Comparison of ENCODE assay signal across 17 cellular contexts in genomic region chrX:118595501-118596042, GRCh38.
DNase-seq lines count a peak whose midpoint lies in the region; ATAC-seq lines count a peak whose summit lies in the region.
"Had no signal": no experiment of that assay in that cellular context is flagged by ENCODE, and none has a peak within 500 bp of the region (broad histone marks: within the 10 kb centered on the region; RNA-seq: fewer than 3 reads in every experiment).

No MANE protein-coding gene starts in this region.

- ATAC-seq in T-cell (replicated peaks in 1 of 4), result no peak
- ATAC-seq in naive B cell (ENCODE audit: low read depth in 2 of 2), result no peak
- no peak for ATAC-seq in HG03342 (IDR thresholded peaks at IDR 0.05; ENCODE audit: unreplicated experiment)
- no peak for ATAC-seq in HG03520 (IDR thresholded peaks at IDR 0.05; ENCODE audit: unreplicated experiment)
- ATAC-seq: body of pancreas, SK-N-SH treated with all-trans-retinoic acid at 6 μM for 48 hours, WTC11 had no signal

- H3K4me1 Mint-ChIP-seq in T-cell, result peaks cover 0 to 14% (median 8%) of the 10 kb centered on the region in 3 donors
- H3K4me1 Mint-ChIP-seq in naive B cell, result peaks cover 0 to 14% (median 12%) of the 10 kb centered on the region in 3 donors
- H3K4me1 Mint-ChIP-seq: endodermal cell had no signal

- H3K4me3 Mint-ChIP-seq in T-cell (no peak overlapping the region), naive B cell (no peak overlapping the region)
- H3K4me3 Mint-ChIP-seq: endodermal cell, nephron progenitor cell, WTC11 had no signal

- H3K36me3 Mint-ChIP-seq in T-cell (peaks cover 47% of the 10 kb centered on the region), naive B cell (peaks cover 9 to 24% of the 10 kb centered on the region in 2 donors)

- POLR2A ChIA-PET in T-cell (lab: Charles Lee), result no interaction called here

- DNase-seq in NCI-H2171 treated with DMSO at 0.1 percent for 48 hours (lab: John Stamatoyannopoulos, UW), result peak; percentile 9
- no peak for DNase-seq in NCI-H2171 (lab: John Stamatoyannopoulos, UW)
- peak; percentile 26 for DNase-seq in DMS79 treated with DMSO at 0.1 percent for 48 hours (lab: John Stamatoyannopoulos, UW)
- DNase-seq in T-cell, result no peak
- no peak for DNase-seq in naive B cell
- DNase-seq in SW 1271 (lab: John Stamatoyannopoulos, UW), result no peak
- DNase-seq: activated T-cell treated with anti-CD3 and anti-CD28 coated beads, Interleukin-2, amount 50 U/mL, for 1 hour; body of pancreas; endodermal cell; glutamatergic neuron; NCI-H1436; nephron progenitor cell; transverse colon had no signal

- CTCF ChIA-PET in T-cell (lab: Charles Lee), result no interaction called here

- H3K9me3 Mint-ChIP-seq in T-cell, result no peaks in the 10 kb centered on the region
- peaks cover 0 to 2% (median 0%) of the 10 kb centered on the region in 7 donors for H3K9me3 Mint-ChIP-seq in naive B cell
- H3K9me3 Mint-ChIP-seq: WTC11 had no signal

- H3K27me3 Mint-ChIP-seq in T-cell (peaks cover 0 to 4% of the 10 kb centered on the region in 2 donors), naive B cell (peaks cover 0 to 8% (median 0%) of the 10 kb centered on the region in 3 donors)

- H3K27ac Mint-ChIP-seq in T-cell (peak overlapping the region; percentile 39 to 46), naive B cell (peak overlapping the region in 5 of 6 donors; percentile 51 to 93 (median 61))
- H3K27ac Mint-ChIP-seq: endodermal cell, nephron progenitor cell, WTC11 had no signal

Comparison
In these comparisons a context has a peak if more than half of its experiments do, and no peak if none do; other contexts are left out.
1. DNase-seq: peak in NCI-H2171 treated with DMSO at 0.1 percent for 48 hours (single experiment) and DMS79 treated with DMSO at 0.1 percent for 48 hours (single experiment); none in NCI-H2171 (single experiment), T-cell (0 of 34), naive B cell (single experiment) and SW 1271 (0 of 2).